ENCODE assay signal across 1 cellular context in the genomic region with DNA sequence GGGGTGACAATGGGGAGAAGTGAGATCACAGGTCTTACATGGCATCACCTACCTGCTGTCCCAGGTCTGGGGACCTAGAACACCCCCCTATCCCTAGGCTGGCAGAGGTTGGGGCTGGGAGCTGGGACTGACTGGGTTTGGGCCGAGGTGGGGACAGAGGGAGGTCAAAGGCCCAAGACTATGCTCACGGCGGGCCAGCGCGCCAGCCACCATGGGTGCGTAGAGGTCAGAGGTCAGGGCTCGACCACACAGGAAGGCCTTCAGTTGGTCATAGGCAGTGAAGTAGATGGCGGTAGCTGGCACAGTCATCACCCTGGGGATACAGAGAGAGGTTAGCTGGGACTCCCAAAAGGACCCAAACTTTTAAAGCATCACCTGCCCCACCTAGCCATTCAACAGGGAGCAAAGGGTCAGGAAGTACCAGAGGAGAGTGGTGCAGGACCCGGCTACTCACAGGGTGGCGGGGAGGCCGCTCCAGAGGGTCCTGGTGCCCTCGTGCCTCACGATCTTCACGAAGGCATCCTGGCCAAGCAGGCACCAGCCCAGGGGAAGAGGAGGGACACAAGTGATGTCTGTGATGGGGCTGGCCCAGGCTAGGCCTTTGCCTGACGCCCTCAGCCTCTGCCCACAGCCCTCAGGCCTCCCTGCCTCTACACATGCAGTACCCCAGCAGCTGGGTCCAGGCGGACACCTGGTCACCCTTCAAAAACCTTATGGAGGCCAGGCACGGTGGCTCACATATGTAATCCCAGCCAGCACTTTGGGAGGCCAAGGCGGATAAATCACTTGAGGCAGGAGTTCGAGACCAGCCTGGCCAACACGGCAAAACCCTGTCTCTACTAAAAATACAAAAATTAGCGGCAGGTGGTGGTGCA.
TF ChIP-seq lines count a peak whose summit lies in the region.

No MANE protein-coding gene starts in this region.

TF ChIP-seq in GM12878, 131 proteins besides CTCF, POLR2A, EP300 and RAD21:
- TF ChIP-seq CBFB (IDR thresholded peaks at IDR 0.05; ENCODE audit: low read depth) (no peak), NR2C1 (IDR thresholded peaks at IDR 0.05) (no peak), NR2F1 (conservative IDR thresholded peaks at IDR 0.05) (0 out of 2 replicates have a peak, but pooled peaks have one; percentile 36), TCF3 (IDR thresholded peaks at IDR 0.05; ENCODE audit: borderline replicate concordance, insufficient read depth, low read depth, low read length) (no peak)
TF ChIP-seq in GM12878: peak in this region for 1.
